Comparison of ENCODE assay signal across 8 cellular contexts in genomic region chr1:42816600-42817439, GRCh38. TPM values are rescaled to one million over a fixed set of nuclear protein-coding genes. Genes with fewer than 3 reads are reported as not detected.
DNase-seq lines count a peak whose midpoint lies in the region; ATAC-seq, FAIRE-seq and TF ChIP-seq lines count a peak whose summit lies in the region.

ERMAP (plus strand) TSS chr1:42817122; CDS start chr1:42830449, 13,327 bp downstream.
SVBP (minus strand) TSS chr1:42817397; CDS start chr1:42816544, 853 bp downstream.

- H3K27ac ChIP-seq in urinary bladder (ENCODE audit: low read depth) = peak within 1 kb of the TSS; percentile 100

- peak; percentile 89 for FAIRE-seq in GM12891 (lab: Jason Lieb, UNC)

- DNase-seq in GM12891 (ENCODE audit: insufficient read length, low spot score) = peak; percentile 87
- DNase-seq in NCI-H1417 treated with DMSO at 0.1 percent for 48 hours (lab: John Stamatoyannopoulos, UW) = peak; percentile 55
- peak; percentile 80 to 96 (median 90) for DNase-seq in T-cell
- DNase-seq in amniotic epithelial cell (ENCODE audit: low read depth) = peak; percentile 62
- DNase-seq in left ventricle myocardium superior = peak; percentile 97
- DNase-seq in pulmonary artery endothelial cell (ENCODE audit: low read depth, low spot score) = peak; percentile 44

- POLR2A ChIA-PET in T-cell (lab: Charles Lee) = interaction anchor here (0.6 to 1.7 kb wide), 3 partner anchors 30 to 50 kb away, joined by 3 to 4 read pairs (median 4); partner anchors contain the start of genes C1orf50 (in 1 of the 2), P3H1 (in 1 of the 2) and ZNF691 (in 1 of the 2)

- peaks cover 20 to 39% (median 20%) of the 10 kb centered on the region in 3 donors for H3K4me1 Mint-ChIP-seq in T-cell

- H3K4me3 Mint-ChIP-seq in T-cell = peak within 1 kb of the TSS; percentile 78 to 84 (median 83)

- intact Hi-C loops in left ventricle myocardium superior (cut with micrococcal nuclease) = no loop called here

- under 1% methylated on average over 66 of the region's 66 CpGs for WGBS in urinary bladder

- H3K9me3 Mint-ChIP-seq in T-cell = no peaks in the 10 kb centered on the region

- H3K27me3 Mint-ChIP-seq in T-cell = no peaks in the 10 kb centered on the region

- CTCF ChIA-PET in T-cell (lab: Charles Lee) = interaction anchor here (0.6 to 4.0 kb wide), 5 partner anchors 9 to 142 kb away, joined by 3 to 16 read pairs (median 4); partner anchors contain the start of genes C1orf50 (in 1 of the 2), P3H1 (in 1 of the 2) and ZNF691 (in 1 of the 2)

- H3K27ac Mint-ChIP-seq in T-cell = peak within 1 kb of the TSS; percentile 90 to 93

- H3K36me3 ChIP-seq in urinary bladder (ENCODE audit: insufficient read depth) = no peaks in the 10 kb centered on the region

- no peaks in the 10 kb centered on the region for H3K4me1 ChIP-seq in urinary bladder (ENCODE audit: insufficient read depth)

- ATAC-seq in HG02798 (IDR thresholded peaks at IDR 0.05; ENCODE audit: poor library complexity, unreplicated experiment) = peak; percentile 94
- ATAC-seq in T-cell (replicated peaks in 1 of 4) = peak; percentile 87 to 91 (median 88)
- ATAC-seq in left ventricle myocardium superior = peak; percentile 98

- no peaks in the 10 kb centered on the region for H3K36me3 Mint-ChIP-seq in T-cell

- peak within 1 kb of the TSS; percentile 69 for H3K4me3 ChIP-seq in urinary bladder (ENCODE audit: low read depth, low read length)

- TF ChIP-seq POLR2A in GM12891 (IDR thresholded peaks at IDR 0.05; ENCODE audit: low read depth, low read length) = peak; percentile 57; the same call in 1 of the 2 replicates

TF ChIP-seq in GM12891, 5 proteins besides CTCF, POLR2A, EP300 and RAD21:
- TF ChIP-seq SPI1 (IDR thresholded peaks at IDR 0.05; ENCODE audit: low read depth, low read length) = no peak
- TF ChIP-seq PAX5 (IDR thresholded peaks at IDR 0.05; ENCODE audit: insufficient read depth, low read length, severe bottlenecking) = no peak
- no peak for TF ChIP-seq POU2F2 (IDR thresholded peaks at IDR 0.05; ENCODE audit: low read depth, low read length)
- TF ChIP-seq POLR2AphosphoS5 (IDR thresholded peaks at IDR 0.05; ENCODE audit: low read depth, low read length) = peak; percentile 78
- TF ChIP-seq TAF1 (IDR thresholded peaks at IDR 0.05; ENCODE audit: low read depth, low read length) = 0 out of 2 replicates have a peak, but pooled peaks have one; percentile 28

RNA-seq across cellular contexts. Expression of gene ERMAP, which starts in this region (rescaled TPM):
- 2.7 TPM for polyA plus RNA-seq in GM12891 (2012; ENCODE audit: low read depth, missing spikeins)
- 1 to 10 TPM; 5.7 to 7.6 (median 6.7) TPM for total RNA-seq in T-cell
- 5.1 TPM for total RNA-seq in left ventricle myocardium superior
- total RNA-seq in pulmonary artery endothelial cell = 5.4 and 6.1 TPM in 2 replicates
- total RNA-seq in urinary bladder = 12.3 TPM
- polyA plus RNA-seq in urinary bladder = 8.2 TPM

RNA-seq across cellular contexts. Expression of gene SVBP, which starts in this region (rescaled TPM):
- 16.1 TPM for polyA plus RNA-seq in GM12891 (2012; ENCODE audit: low read depth, missing spikeins)
- total RNA-seq in T-cell (10 to 100 TPM; 15.8 to 19.7 (median 18.7) TPM), left ventricle myocardium superior (14.2 TPM), pulmonary artery endothelial cell (11.3 and 14.0 TPM in 2 replicates), urinary bladder (30.8 TPM)
- 35.5 TPM for polyA plus RNA-seq in urinary bladder

Comparison
In these comparisons a context has a peak if more than half of its experiments do, and no peak if none do; other contexts are left out.
1. Peak in every context shown above with its lines: DNase-seq, ATAC-seq, H3K4me3 ChIP-seq and H3K27ac ChIP-seq.
2. DNase-seq: peak in every context shown above with its lines; median percentile 97 in left ventricle myocardium superior; 90 in T-cell; 87 in GM12891; 62 in amniotic epithelial cell; 55 in NCI-H1417 treated with DMSO at 0.1 percent for 48 hours; 44 in pulmonary artery endothelial cell.